Comparison of ENCODE assay signal across 12 cellular contexts in the genomic region with DNA sequence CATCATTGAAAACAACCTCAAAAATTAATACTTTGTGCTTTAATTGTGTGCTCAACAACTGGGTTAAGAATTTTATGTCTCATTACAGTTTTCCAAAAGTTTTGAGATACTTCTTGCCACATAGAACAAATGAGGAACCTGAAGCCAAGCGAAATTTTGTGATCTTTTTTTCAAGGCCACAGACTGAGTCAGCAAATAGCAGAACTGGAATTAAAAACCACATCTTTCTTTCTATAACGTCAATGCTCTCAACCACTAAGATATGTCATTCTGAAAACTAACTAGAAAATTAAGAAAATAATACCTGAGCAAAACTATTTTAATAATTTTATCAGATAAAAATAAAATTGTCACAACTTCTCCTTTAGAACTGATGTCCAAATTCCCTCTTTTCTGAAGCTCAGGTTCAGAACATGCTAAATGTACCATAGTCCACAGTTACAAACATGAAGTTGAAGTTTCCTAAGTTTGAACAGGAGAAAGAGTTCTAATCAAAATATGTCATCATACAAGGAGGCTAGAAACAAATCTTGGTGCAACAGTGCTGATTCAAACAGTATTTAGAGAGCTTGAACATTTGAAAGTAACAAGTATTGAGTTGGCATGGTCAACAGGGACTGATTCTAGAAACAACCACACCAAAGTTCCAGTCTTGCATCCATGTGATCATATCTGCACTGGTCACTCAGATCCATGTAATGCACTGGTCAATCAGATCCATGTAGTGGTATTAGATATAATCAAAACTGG. TPM values are rescaled to one million over a fixed set of nuclear protein-coding genes. Genes with fewer than 3 reads are reported as not detected.
DNase-seq lines count a peak whose midpoint lies in the region; ATAC-seq and TF ChIP-seq lines count a peak whose summit lies in the region.
"Had no signal": no experiment of that assay in that cellular context is flagged by ENCODE, and none has a peak within 500 bp of the region (broad histone marks: within the 10 kb centered on the region; RNA-seq: fewer than 3 reads in every experiment).

No MANE protein-coding gene starts in this region.

- H3K4me1 Mint-ChIP-seq in CD8-positive, alpha-beta T cell (ENCODE audit: low read depth) = no peaks in the 10 kb centered on the region
- H3K4me1 Mint-ChIP-seq: naive B cell had no signal

- ATAC-seq in GM18519 (IDR thresholded peaks at IDR 0.05; ENCODE audit: low FRiP score, unreplicated experiment) (peak; percentile 91), HG02571 (IDR thresholded peaks at IDR 0.05; ENCODE audit: unreplicated experiment) (peak; percentile 85), HG03571 (IDR thresholded peaks at IDR 0.05; ENCODE audit: unreplicated experiment) (peak; percentile 65)
- ATAC-seq in CD8-positive, alpha-beta T cell = no peak

- in situ Hi-C loops in transverse colon (cut with MboI; ENCODE audit: low pct_ligation_motif_present in 1 of 4, low pct_unique_long_range_greater_than_20kb in 1 of 4, low sequenced_read_pairs in 3 of 4) = loop anchor here in 1 of 4 donors (25.0 kb wide), 1 partner anchor 362 kb away; no protein-coding TSS in a partner anchor

- TF ChIP-seq CTCF in choroid plexus epithelial cell (conservative IDR thresholded peaks at IDR 0.05; ENCODE audit: low read depth, low read length) = no peak
- TF ChIP-seq CTCF in CD8-positive, alpha-beta T cell (IDR thresholded peaks at IDR 0.05) = no peak
- TF ChIP-seq CTCF in testis (IDR thresholded peaks at IDR 0.05) = no peak
- no peak for TF ChIP-seq CTCF in thyroid gland (IDR thresholded peaks at IDR 0.05)
- no peak for TF ChIP-seq CTCF in transverse colon (IDR thresholded peaks at IDR 0.05)

- H3K36me3 ChIP-seq in CD8-positive, alpha-beta T cell (ENCODE audit: insufficient read depth, low read length) = no peaks in the 10 kb centered on the region
- H3K36me3 ChIP-seq in testis (ENCODE audit: low read depth, missing control alignments) (no peaks in the 10 kb centered on the region), thyroid gland (no peaks in the 10 kb centered on the region), transverse colon (no peaks in the 10 kb centered on the region)

- 29 to 39% methylated on average over 2 of the region's 2 CpGs for WGBS in testis, 2 donors
- 84 to 89% methylated on average over 2 of the region's 2 CpGs for WGBS in thyroid gland, 2 donors
- 77 to 82% methylated on average over 2 of the region's 2 CpGs for WGBS in transverse colon (ENCODE audit: low coverage in 1 of 2), 2 donors

- no peaks in the 10 kb centered on the region for H3K9me3 ChIP-seq in CD8-positive, alpha-beta T cell (ENCODE audit: low read length)
- H3K9me3 ChIP-seq in testis (no peaks in the 10 kb centered on the region), thyroid gland (no peaks in the 10 kb centered on the region), transverse colon (no peaks in the 10 kb centered on the region)

- no peak overlapping the region for H3K4me3 Mint-ChIP-seq in CD8-positive, alpha-beta T cell
- H3K4me3 Mint-ChIP-seq: dendritic cell treated with granulocyte-macrophage colony-stimulating factor and Interleukin-4, amounts not matched to agents 40 ng/mL and 50 ng/mL, for 4 days; naive B cell; type B pancreatic cell had no signal

- POLR2A ChIA-PET in CD8-positive, alpha-beta T cell (lab: Charles Lee) = no interaction called here

- TF ChIP-seq POLR2A in testis (IDR thresholded peaks at IDR 0.05) (no peak), thyroid gland (IDR thresholded peaks at IDR 0.05) (no peak), transverse colon (IDR thresholded peaks at IDR 0.05) (no peak)

- no peak for TF ChIP-seq EP300 in transverse colon (IDR thresholded peaks at IDR 0.05; ENCODE audit: low read depth)

- intact Hi-C loops in CD8-positive, alpha-beta T cell (cut with DNase I, micrococcal nuclease) = no loop called here
- intact Hi-C loops in testis (cut with DNase I; ENCODE audit: low total_unique reads) (no loop called here), thyroid gland (cut with DNase I) (no loop called here), transverse colon (cut with DNase I; ENCODE audit: low total_unique reads) (no loop called here)

- H3K4me3 ChIP-seq in choroid plexus epithelial cell (ENCODE audit: low read depth, low read length) = no peak overlapping the region
- no peak overlapping the region for H3K4me3 ChIP-seq in CD8-positive, alpha-beta T cell (ENCODE audit: low read depth, low read length)
- no peak overlapping the region for H3K4me3 ChIP-seq in testis
- no peak overlapping the region for H3K4me3 ChIP-seq in thyroid gland (replicated peaks in 1 of 3)
- no peak overlapping the region for H3K4me3 ChIP-seq in transverse colon

- CTCF ChIA-PET in CD8-positive, alpha-beta T cell (lab: Charles Lee) = no interaction called here

- H3K27ac ChIP-seq in CD8-positive, alpha-beta T cell (ENCODE audit: low read depth, low read length) = no peak overlapping the region
- H3K27ac ChIP-seq in testis (peak overlapping the region in 1 of 2 donors; percentile 1), thyroid gland (no peak overlapping the region), transverse colon (no peak overlapping the region)

- no peaks in the 10 kb centered on the region for H3K36me3 Mint-ChIP-seq in CD8-positive, alpha-beta T cell
- H3K36me3 Mint-ChIP-seq: naive B cell, type B pancreatic cell had no signal

- no peak overlapping the region for H3K27ac Mint-ChIP-seq in CD8-positive, alpha-beta T cell
- H3K27ac Mint-ChIP-seq: dendritic cell treated with granulocyte-macrophage colony-stimulating factor and Interleukin-4, amounts not matched to agents 40 ng/mL and 50 ng/mL, for 4 days; naive B cell; type B pancreatic cell had no signal

- H3K27me3 ChIP-seq in CD8-positive, alpha-beta T cell (ENCODE audit: insufficient read depth, low read length) = no peaks in the 10 kb centered on the region
- H3K27me3 ChIP-seq in testis (no peaks in the 10 kb centered on the region), thyroid gland (no peaks in the 10 kb centered on the region), transverse colon (no peaks in the 10 kb centered on the region)

- DNase-seq in choroid plexus epithelial cell (ENCODE audit: low read depth) (peak; percentile 27), testis (no peak), thyroid gland (no peak), transverse colon (no peak)
- no peak for DNase-seq in CD8-positive, alpha-beta T cell
- DNase-seq: activated T-cell treated with anti-CD3 and anti-CD28 coated beads, Interleukin-2, amount 50 U/mL, for 48 hours; naive B cell had no signal

- H3K27me3 Mint-ChIP-seq in CD8-positive, alpha-beta T cell (ENCODE audit: low read depth) = no peaks in the 10 kb centered on the region
- H3K27me3 Mint-ChIP-seq: dendritic cell treated with granulocyte-macrophage colony-stimulating factor and Interleukin-4, amounts not matched to agents 40 ng/mL and 50 ng/mL, for 4 days; naive B cell; type B pancreatic cell had no signal

- H3K4me1 ChIP-seq in CD8-positive, alpha-beta T cell (ENCODE audit: insufficient read depth, low read length) = no peaks in the 10 kb centered on the region
- H3K4me1 ChIP-seq in testis (no peaks in the 10 kb centered on the region), thyroid gland (no peaks in the 10 kb centered on the region), transverse colon (no peaks in the 10 kb centered on the region)

- no peaks in the 10 kb centered on the region for H3K9me3 Mint-ChIP-seq in CD8-positive, alpha-beta T cell
- H3K9me3 Mint-ChIP-seq: dendritic cell treated with granulocyte-macrophage colony-stimulating factor and Interleukin-4, amounts not matched to agents 40 ng/mL and 50 ng/mL, for 4 days; naive B cell; type B pancreatic cell had no signal

RNA-seq across cellular contexts. Expression of a gene that starts 27.6 kb away (rescaled TPM):
- total RNA-seq in CD8-positive, alpha-beta T cell = under 1 TPM; 0.19 TPM
- 1 to 10 TPM; 6.9 to 7.1 TPM for total RNA-seq in testis
- 6.2 TPM for polyA plus RNA-seq in testis (ENCODE audit: insufficient read depth, low read depth, low replicate concordance)
- total RNA-seq in thyroid gland = 100 to 1,000 TPM in 1 of 4 donors, 10 to 100 TPM in 3; 56.7 to 111 (median 82.1) TPM
- 1 to 10 TPM in 3 of 4 donors, under 1 TPM in 1; 0.60 to 7.6 (median 3.6) TPM for total RNA-seq in transverse colon

Comparison
In these comparisons a context has a peak if more than half of its experiments do, and no peak if none do; other contexts are left out.
1. RNA of a gene that starts 27.6 kb away (total RNA-seq): 56.7 to 111 TPM in thyroid gland; 6.9 to 7.1 TPM in testis, 0.60 to 7.6 TPM in transverse colon and 0.19 TPM in CD8-positive, alpha-beta T cell; every median in the first group is over 4 times any median in the second.